ENCODE assay signal across 23 cellular contexts in genomic region chr12:43287991-43288390, GRCh38.
A peak's percentile ranks its signal among the peaks of the same experiment; 100 is the strongest.
DNase-seq lines count a peak whose midpoint lies in the region; ATAC-seq, FAIRE-seq and TF ChIP-seq lines count a peak whose summit lies in the region.
"Had no signal": no experiment of that assay in that cellular context is flagged by ENCODE, and none has a peak within 500 bp of the region (broad histone marks: within the 10 kb centered on the region; RNA-seq: fewer than 3 reads in every experiment).

No MANE protein-coding gene starts in this region.

- H4K91ac ChIP-seq in IMR-90 (ENCODE audit: insufficient read depth, low read depth, low read length) (peak overlapping the region; percentile 59), mesenchymal stem cell (ENCODE audit: low read length) (no peak overlapping the region)

- peak overlapping the region; percentile 38; the same call in 1 of the 2 replicates for H4K5ac ChIP-seq in IMR-90 (ENCODE audit: low read depth, low read length)

- H2BK15ac ChIP-seq in IMR-90 (ENCODE audit: low read depth, low read length) (peak overlapping the region; percentile 67; the same call in 2 of the 3 replicates), mesenchymal stem cell (ENCODE audit: low read depth, poor library complexity, severe bottlenecking) (no peak overlapping the region)

- ATAC-seq in IMR-90 (ENCODE audit: low read depth): no peak
- no peak for ATAC-seq in left lung
- ATAC-seq: GM23338, Panc1 had no signal

- H3K56ac ChIP-seq in IMR-90 (ENCODE audit: extremely low read depth, insufficient read depth, low read length): no peak overlapping the region

- peak; percentile 43 for DNase-seq in IMR-90
- peak; percentile 24 for DNase-seq in bronchial epithelial cell (ENCODE audit: low read depth)
- no peak for DNase-seq in mesenchymal stem cell
- peak; percentile 38 for DNase-seq in small intestine
- no peak for DNase-seq in left lung
- no peak for DNase-seq in NCI-H1694 treated with DMSO at 0.1 percent for 48 hours (lab: John Stamatoyannopoulos, UW)
- no peak for DNase-seq in COR-L47 (lab: John Stamatoyannopoulos, UW)
- DNase-seq: Calu3; CD4-positive, alpha-beta memory T cell; DMS153; HCEC 1CT; Karpas-422; NCI-H1105 treated with DMSO at 0.1 percent for 48 hours; NCI-H2081; NCI-H2171; NCI-H345; NCI-H524; NCI-H82 had no signal

- no peak overlapping the region for H3K4me3 ChIP-seq in IMR-90 (ENCODE audit: insufficient read depth, low read depth, low read length)
- H3K4me3 ChIP-seq in bronchial epithelial cell (ENCODE audit: low read depth, low read length): no peak overlapping the region
- H3K4me3 ChIP-seq in mesenchymal stem cell (ENCODE audit: insufficient read depth in 1 of 2, low read depth in 1 of 2, low read length in 2 of 2): no peak overlapping the region
- H3K4me3 ChIP-seq in small intestine (ENCODE audit: low read depth in 1 of 2, low read length in 2 of 2): no peak overlapping the region
- no peak overlapping the region for H3K4me3 ChIP-seq in left lung
- H3K4me3 ChIP-seq: BLaER1, GM23338 had no signal

- no peaks in the 10 kb centered on the region for H4K20me1 ChIP-seq in IMR-90 (ENCODE audit: insufficient read depth, low read length)
- H4K20me1 ChIP-seq: BLaER1 had no signal

- H3K79me1 ChIP-seq in IMR-90 (ENCODE audit: low read depth in 1 of 2, low read length in 2 of 2) (no peaks in the 10 kb centered on the region), mesenchymal stem cell (replicated peaks; ENCODE audit: low read length, poor library complexity, severe bottlenecking) (peaks cover 2% of the 10 kb centered on the region)

- TF ChIP-seq RAD21 in IMR-90 (IDR thresholded peaks at IDR 0.05; ENCODE audit: low read length): no peak

- H3K27me3 ChIP-seq in IMR-90 (ENCODE audit: control insufficient read depth, insufficient read depth, low read length) (no peaks in the 10 kb centered on the region), bronchial epithelial cell (ENCODE audit: control insufficient read depth, insufficient read depth, low read length) (no peaks in the 10 kb centered on the region), mesenchymal stem cell (ENCODE audit: control insufficient read depth in 1 of 2, insufficient read depth in 1 of 2, low read length in 2 of 2) (no peaks in the 10 kb centered on the region), small intestine (ENCODE audit: control insufficient read depth in 2 of 2, insufficient read depth in 2 of 2, low read length in 2 of 2) (no peaks in the 10 kb centered on the region), left lung (no peaks in the 10 kb centered on the region)
- H3K27me3 ChIP-seq: BLaER1 had no signal

- H3K4ac ChIP-seq in IMR-90 (ENCODE audit: low read depth, low read length): peak overlapping the region; percentile 69; the same call in 1 of the 2 replicates
- H3K4ac ChIP-seq in mesenchymal stem cell (ENCODE audit: low read depth in 1 of 2, low read length in 2 of 2): no peak overlapping the region

- H3K23ac ChIP-seq in IMR-90 (ENCODE audit: low read depth, low read length): no peak overlapping the region
- H3K23ac ChIP-seq in mesenchymal stem cell (ENCODE audit: low read length in 2 of 2): no peak overlapping the region

- no peak overlapping the region; the same call in 1 of the 2 replicates for H3K27ac ChIP-seq in IMR-90 (ENCODE audit: insufficient read depth, low read length)
- H3K27ac ChIP-seq in mesenchymal stem cell (ENCODE audit: low read length, poor library complexity, severe bottlenecking): no peak overlapping the region
- no peak overlapping the region for H3K27ac ChIP-seq in small intestine (ENCODE audit: low read depth in 1 of 2, low read length in 1 of 2)
- H3K27ac ChIP-seq in left lung: no peak overlapping the region
- H3K27ac ChIP-seq: BLaER1 had no signal

- TF ChIP-seq CTCF in IMR-90 (conservative IDR thresholded peaks at IDR 0.05; ENCODE audit: low read depth, low read length) (no peak), bronchial epithelial cell (IDR thresholded peaks at IDR 0.05; ENCODE audit: insufficient read depth, low read length, severe bottlenecking) (no peak), left lung (IDR thresholded peaks at IDR 0.05) (no peak)

- intact Hi-C loops in IMR-90 (cut with micrococcal nuclease): no loop called here
- intact Hi-C loops in left lung (cut with DNase I): no loop called here

- dilution Hi-C loops in IMR-90 (cut with HindIII; ENCODE audit: low sequenced_read_pairs, unreplicated experiment): no loop called here

- H2BK120ac ChIP-seq in IMR-90 (ENCODE audit: low read depth, low read length) (peak overlapping the region; percentile 95), mesenchymal stem cell (ENCODE audit: low read depth, low read length) (peak overlapping the region; percentile 34)

- no peak overlapping the region for H2AK9ac ChIP-seq in IMR-90 (replicated peaks; ENCODE audit: low read depth, low read length, poor library complexity)

- TF ChIP-seq POLR2A in IMR-90 (IDR thresholded peaks at IDR 0.05; ENCODE audit: low read depth, low read length): no peak

- in situ Hi-C loops in IMR-90 (cut with MboI; ENCODE audit: low sequenced_read_pairs): loop anchor here (10.0 to 25.0 kb wide), 3 partner anchors 703 to 1153 kb away; partner anchors contain the start of genes PPHLN1, PRICKLE1 and ZCRB1

- no CpG with 5 or more reads among the region's 9 CpGs for WGBS in IMR-90 (ENCODE audit: extremely low coverage in 2 of 2, insufficient read length in 1 of 2), 2 experiments
- whole genome bisulfite sequencing in mesenchymal stem cell: 84% methylated on average over 7 of the region's 9 CpGs
- WGBS in small intestine, 3 donors: 25 to 58% (median 41%) methylated on average over 9 of the region's 9 CpGs

- POLR2A ChIA-PET in IMR-90 (lab: Charles Lee; ENCODE audit: unreplicated experiment): no interaction called here

- peak overlapping the region; percentile 83 for H2BK20ac ChIP-seq in IMR-90 (ENCODE audit: low read depth, low read length)

- H3K4me1 ChIP-seq in IMR-90 (ENCODE audit: control insufficient read depth, insufficient read depth, low read length) (peaks cover 21% of the 10 kb centered on the region), mesenchymal stem cell (ENCODE audit: control insufficient read depth, insufficient read depth, low read depth, low read length) (peaks cover 5% of the 10 kb centered on the region), small intestine (ENCODE audit: control insufficient read depth in 2 of 2, insufficient read depth in 1 of 2, low read depth in 1 of 2, low read length in 1 of 2) (peaks cover 2 to 7% of the 10 kb centered on the region in 2 donors), left lung (peaks cover 0 to 8% of the 10 kb centered on the region in 2 donors)
- H3K4me1 ChIP-seq: BLaER1 had no signal

- peak overlapping the region; percentile 58 for H2AFZ ChIP-seq in IMR-90 (replicated peaks; ENCODE audit: low read length, poor library complexity)
- H2AFZ ChIP-seq in mesenchymal stem cell (ENCODE audit: low read depth, low read length): no peak overlapping the region

- peaks cover 4% of the 10 kb centered on the region for H3K9me1 ChIP-seq in IMR-90 (ENCODE audit: insufficient read depth, low read length)

- FAIRE-seq in bronchial epithelial cell (lab: Jason Lieb, UNC) (no peak), small intestine (lab: Jason Lieb, UNC) (no peak)
- FAIRE-seq: GM12891, HTR-8/SVneo had no signal

- H3K9ac ChIP-seq in IMR-90 (ENCODE audit: low read depth, low read length): 0 out of 2 replicates have a peak overlapping the region, but pooled peaks have one; percentile 1
- no peak overlapping the region for H3K9ac ChIP-seq in mesenchymal stem cell (ENCODE audit: low read length)
- H3K9ac ChIP-seq: BLaER1 had no signal

- H2BK5ac ChIP-seq in IMR-90 (ENCODE audit: low read depth, low read length, poor library complexity, severe bottlenecking) (peak overlapping the region; percentile 99), mesenchymal stem cell (ENCODE audit: low read depth, low read length, poor library complexity, severe bottlenecking) (no peak overlapping the region)

- H2BK12ac ChIP-seq in mesenchymal stem cell (ENCODE audit: low read length in 2 of 2): no peak overlapping the region

- no TSS peak for BruUV-seq in IMR-90 (replicated peaks; lab: Mats Ljungman, UMichigan)

- H3K9me3 ChIP-seq in IMR-90 (ENCODE audit: control insufficient read depth, insufficient read depth, low read length) (no peaks in the 10 kb centered on the region), mesenchymal stem cell (ENCODE audit: control insufficient read depth, low read length) (no peaks in the 10 kb centered on the region), small intestine (ENCODE audit: control insufficient read depth, low read depth) (no peaks in the 10 kb centered on the region), left lung (no peaks in the 10 kb centered on the region)
- H3K9me3 ChIP-seq: BLaER1 had no signal

- H4K8ac ChIP-seq in IMR-90 (ENCODE audit: low read depth in 2 of 2, low read length in 2 of 2) (peak overlapping the region; percentile 66 to 71), mesenchymal stem cell (ENCODE audit: low read length) (no peak overlapping the region)

- no peak overlapping the region; the same call in 1 of the 2 replicates for H2AK5ac ChIP-seq in IMR-90 (ENCODE audit: low read depth, low read length)
- H2AK5ac ChIP-seq in mesenchymal stem cell (ENCODE audit: low read length, severe bottlenecking): peak overlapping the region; percentile 94

- CTCF ChIA-PET in IMR-90 (lab: Yijun Ruan, JAX): interaction anchor here (0.6 kb wide), 1 partner anchor 10 kb away, joined by 3 read pairs; no protein-coding TSS in a partner anchor

- H3K18ac ChIP-seq in IMR-90 (ENCODE audit: low read depth, low read length): peak overlapping the region; percentile 20
- no peak overlapping the region for H3K18ac ChIP-seq in mesenchymal stem cell (ENCODE audit: low read depth in 1 of 2, low read length in 2 of 2)

- H3K36me3 ChIP-seq in IMR-90 (ENCODE audit: control insufficient read depth, insufficient read depth, low read length) (no peaks in the 10 kb centered on the region), bronchial epithelial cell (ENCODE audit: control insufficient read depth, insufficient read depth, low read length) (no peaks in the 10 kb centered on the region), mesenchymal stem cell (ENCODE audit: control insufficient read depth in 1 of 2, insufficient read depth in 2 of 2, low read depth in 1 of 2, low read length in 2 of 2) (no peaks in the 10 kb centered on the region), small intestine (ENCODE audit: control insufficient read depth in 2 of 2, insufficient read depth in 2 of 2, low read length in 2 of 2) (no peaks in the 10 kb centered on the region), left lung (no peaks in the 10 kb centered on the region)
- H3K36me3 ChIP-seq: BLaER1 had no signal

- H3K4me2 ChIP-seq in IMR-90 (ENCODE audit: low read depth, low read length): no peak overlapping the region
- no peak overlapping the region for H3K4me2 ChIP-seq in mesenchymal stem cell (ENCODE audit: low read length, poor library complexity, severe bottlenecking)
- H3K4me2 ChIP-seq: BLaER1, GM23338 had no signal

- H3K14ac ChIP-seq in IMR-90 (replicated peaks; ENCODE audit: low read depth, low read length) (no peak overlapping the region), mesenchymal stem cell (ENCODE audit: low read length in 2 of 2) (no peak overlapping the region)

TF ChIP-seq in IMR-90, 13 proteins besides CTCF, POLR2A, EP300 and RAD21 (continues in another document):
- TF ChIP-seq MXI1 (IDR thresholded peaks at IDR 0.05; ENCODE audit: borderline replicate concordance, low read depth, low read length) (no peak), SMC3 (IDR thresholded peaks at IDR 0.05; ENCODE audit: low read depth, low read length) (no peak), RFX5 (IDR thresholded peaks at IDR 0.05; ENCODE audit: low read depth, low read length) (no peak)

Comparison
In these comparisons a context has a peak if more than half of its experiments do, and no peak if none do; other contexts are left out.
1. DNase-seq: peak in IMR-90 (single experiment), bronchial epithelial cell (single experiment) and small intestine (single experiment); none in mesenchymal stem cell (single experiment), left lung (0 of 2), NCI-H1694 treated with DMSO at 0.1 percent for 48 hours (single experiment) and COR-L47 (single experiment).